In genomic region chr7:114084381-114085312, GRCh38 we compare ENCODE assay signal across 8 cellular contexts.
A peak's percentile ranks its signal among the peaks of the same experiment; 100 is the strongest.
DNase-seq lines count a peak whose midpoint lies in the region; ATAC-seq and TF ChIP-seq lines count a peak whose summit lies in the region.

No MANE protein-coding gene starts in this region.

- H2BK120ac ChIP-seq in mesenchymal stem cell (ENCODE audit: low read depth, low read length): no peak overlapping the region

- H4K91ac ChIP-seq in mesenchymal stem cell (ENCODE audit: low read length): peak overlapping the region; percentile 54

- H3K27ac ChIP-seq in PC-3 (ENCODE audit: low read length): no peak overlapping the region
- peak overlapping the region; percentile 69 for H3K27ac ChIP-seq in mesenchymal stem cell (ENCODE audit: low read length, poor library complexity, severe bottlenecking)
- peak overlapping the region; percentile 95 to 98 (median 96) for H3K27ac ChIP-seq in transverse colon

- peaks cover 77% of the 10 kb centered on the region for H3K27me3 ChIP-seq in H7 (ENCODE audit: control insufficient read depth, insufficient read depth, low read length)
- peaks cover 82% of the 10 kb centered on the region for H3K27me3 ChIP-seq in PC-3 (ENCODE audit: low read length)
- H3K27me3 ChIP-seq in mesenchymal stem cell (ENCODE audit: control insufficient read depth in 1 of 2, insufficient read depth in 1 of 2, low read length in 2 of 2): no peaks in the 10 kb centered on the region
- H3K27me3 ChIP-seq in transverse colon: peaks cover 52% of the 10 kb centered on the region

- H3K4ac ChIP-seq in mesenchymal stem cell (ENCODE audit: low read depth in 1 of 2, low read length in 2 of 2): no peak overlapping the region

- peak; percentile 62 for TF ChIP-seq POLR2A in transverse colon (IDR thresholded peaks at IDR 0.05)

- H3F3A ChIP-seq in PC-3 (ENCODE audit: low read length, unreplicated experiment): no peaks in the 10 kb centered on the region

- H3K9ac ChIP-seq in PC-3 (ENCODE audit: low read length) (no peak overlapping the region), mesenchymal stem cell (ENCODE audit: low read length) (peak overlapping the region; percentile 94)

- H4K20me1 ChIP-seq in PC-3 (ENCODE audit: low read length): no peaks in the 10 kb centered on the region

- H2AFZ ChIP-seq in PC-3 (ENCODE audit: low read length) (peak overlapping the region; percentile 67; the same call in 1 of the 2 replicates), mesenchymal stem cell (ENCODE audit: low read depth, low read length) (peak overlapping the region; percentile 31)

- H4K8ac ChIP-seq in mesenchymal stem cell (ENCODE audit: low read length): no peak overlapping the region

- no peak overlapping the region for H2BK12ac ChIP-seq in mesenchymal stem cell (ENCODE audit: low read length in 2 of 2)

- H3K14ac ChIP-seq in mesenchymal stem cell (ENCODE audit: low read length in 2 of 2): no peak overlapping the region

- ATAC-seq in PC-3 (no peak), HG02571 (IDR thresholded peaks at IDR 0.05; ENCODE audit: unreplicated experiment) (no peak)

- no peaks in the 10 kb centered on the region for H3K4me1 ChIP-seq in PC-3 (ENCODE audit: insufficient read depth, low read length)
- H3K4me1 ChIP-seq in mesenchymal stem cell (ENCODE audit: control insufficient read depth, insufficient read depth, low read depth, low read length): peaks cover 22% of the 10 kb centered on the region
- H3K4me1 ChIP-seq in transverse colon: peaks cover 0 to 53% (median 24%) of the 10 kb centered on the region in 4 donors

- in situ Hi-C loops in transverse colon (cut with MboI; ENCODE audit: low pct_ligation_motif_present in 1 of 4, low pct_unique_long_range_greater_than_20kb in 1 of 4, low sequenced_read_pairs in 3 of 4): loop anchor here in 3 of 4 donors (10.0 to 25.0 kb wide), 4 partner anchors 328 to 578 kb away; partner anchors contain the start of gene FOXP2 (in 3 of the 3)

- H3K4me3 ChIP-seq in H7 (ENCODE audit: insufficient read depth, low read depth, low read length) (peak overlapping the region; percentile 62), PC-3 (ENCODE audit: low read length) (no peak overlapping the region; the same call in 1 of the 2 replicates), mesenchymal stem cell (ENCODE audit: insufficient read depth in 1 of 2, low read depth in 1 of 2, low read length in 2 of 2) (peak overlapping the region; percentile 63 to 89), transverse colon (peak overlapping the region; percentile 41 to 71 (median 67))

- no TSS peak for BruUV-seq in PC-3 (replicated peaks; lab: Mats Ljungman, UMichigan)

- TF ChIP-seq EP300 in transverse colon (IDR thresholded peaks at IDR 0.05; ENCODE audit: low read depth): no peak

- H3K36me3 ChIP-seq in H7 (replicated peaks; ENCODE audit: control insufficient read depth, insufficient read depth, low read length): no peaks in the 10 kb centered on the region
- no peaks in the 10 kb centered on the region for H3K36me3 ChIP-seq in PC-3 (ENCODE audit: low read depth, low read length)
- H3K36me3 ChIP-seq in mesenchymal stem cell (ENCODE audit: control insufficient read depth in 1 of 2, insufficient read depth in 2 of 2, low read depth in 1 of 2, low read length in 2 of 2): no peaks in the 10 kb centered on the region
- no peaks in the 10 kb centered on the region for H3K36me3 ChIP-seq in transverse colon

- TF ChIP-seq CTCF in PC-3 (conservative IDR thresholded peaks at IDR 0.05; ENCODE audit: low read depth, low read length): no peak
- TF ChIP-seq CTCF in transverse colon (IDR thresholded peaks at IDR 0.05): no peak

- H3K4me2 ChIP-seq in PC-3 (ENCODE audit: low read length) (peak overlapping the region; percentile 80), mesenchymal stem cell (ENCODE audit: low read length, poor library complexity, severe bottlenecking) (peak overlapping the region; percentile 80)

- CTCF ChIA-PET in PC-3 (lab: Charles Lee): no interaction called here

- H3K23ac ChIP-seq in mesenchymal stem cell (ENCODE audit: low read length in 2 of 2): peak overlapping the region in 1 of 2 experiments; percentile 70

- H2BK5ac ChIP-seq in mesenchymal stem cell (ENCODE audit: low read depth, low read length, poor library complexity, severe bottlenecking): peak overlapping the region; percentile 25

- H3K9me3 ChIP-seq in PC-3 (ENCODE audit: low read length) (no peaks in the 10 kb centered on the region), mesenchymal stem cell (ENCODE audit: control insufficient read depth, low read length) (no peaks in the 10 kb centered on the region), transverse colon (no peaks in the 10 kb centered on the region)

- no peak overlapping the region for H2BK15ac ChIP-seq in mesenchymal stem cell (ENCODE audit: low read depth, poor library complexity, severe bottlenecking)

- no peaks in the 10 kb centered on the region for H3K79me2 ChIP-seq in PC-3 (ENCODE audit: low read length)

- POLR2A ChIA-PET in PC-3 (lab: Charles Lee; ENCODE audit: unreplicated experiment): interaction anchor here (0.7 kb wide), 1 partner anchor 989 kb away, joined by 6 read pairs; no protein-coding TSS in a partner anchor

- peaks cover 2% of the 10 kb centered on the region for H3K79me1 ChIP-seq in mesenchymal stem cell (replicated peaks; ENCODE audit: low read length, poor library complexity, severe bottlenecking)

- intact Hi-C loops in PC-3 (cut with micrococcal nuclease) (loop anchor here (5.0 kb wide), 2 partner anchors 453 to 578 kb away; no protein-coding TSS in a partner anchor), transverse colon (cut with DNase I; ENCODE audit: low total_unique reads) (loop anchor here (5.0 to 10.0 kb wide), 3 partner anchors 328 to 840 kb away; partner anchors contain the start of genes FOXP2 and MDFIC)

- H3K18ac ChIP-seq in mesenchymal stem cell (ENCODE audit: low read depth in 1 of 2, low read length in 2 of 2): no peak overlapping the region

- DNase-seq in DMS 273 (lab: John Stamatoyannopoulos, UW; ENCODE audit: unreplicated experiment) (peak; percentile 90), H7 (peak; percentile 78), PC-3 (no peak), ecto neural progenitor cell (ENCODE audit: low spot score) (peak; percentile 71), mesenchymal stem cell (peak; percentile 30), transverse colon (peak; percentile 72), HPDE6-E6E7 (ENCODE audit: extremely low spot score) (no peak)

- WGBS in mesenchymal stem cell: 1% methylated on average over 63 of the region's 67 CpGs
- 4% methylated on average over 66 of the region's 67 CpGs; no CpG with 5 or more reads in 1 of the 2 donors for WGBS in transverse colon (ENCODE audit: low coverage in 1 of 2), 2 donors

- no peaks in the 10 kb centered on the region for H3K9me2 ChIP-seq in PC-3 (replicated peaks; ENCODE audit: low read length)

- no peak overlapping the region for H2AK5ac ChIP-seq in mesenchymal stem cell (ENCODE audit: low read length, severe bottlenecking)

Comparison
In these comparisons a context has a peak if more than half of its experiments do, and no peak if none do; other contexts are left out.
1. DNase-seq: peak in DMS 273 (single experiment), H7 (single experiment), ecto neural progenitor cell (single experiment), mesenchymal stem cell (single experiment) and transverse colon (single experiment); none in PC-3 (single experiment) and HPDE6-E6E7 (single experiment).